Comparison of ENCODE assay signal across 10 cellular contexts in the genomic region with DNA sequence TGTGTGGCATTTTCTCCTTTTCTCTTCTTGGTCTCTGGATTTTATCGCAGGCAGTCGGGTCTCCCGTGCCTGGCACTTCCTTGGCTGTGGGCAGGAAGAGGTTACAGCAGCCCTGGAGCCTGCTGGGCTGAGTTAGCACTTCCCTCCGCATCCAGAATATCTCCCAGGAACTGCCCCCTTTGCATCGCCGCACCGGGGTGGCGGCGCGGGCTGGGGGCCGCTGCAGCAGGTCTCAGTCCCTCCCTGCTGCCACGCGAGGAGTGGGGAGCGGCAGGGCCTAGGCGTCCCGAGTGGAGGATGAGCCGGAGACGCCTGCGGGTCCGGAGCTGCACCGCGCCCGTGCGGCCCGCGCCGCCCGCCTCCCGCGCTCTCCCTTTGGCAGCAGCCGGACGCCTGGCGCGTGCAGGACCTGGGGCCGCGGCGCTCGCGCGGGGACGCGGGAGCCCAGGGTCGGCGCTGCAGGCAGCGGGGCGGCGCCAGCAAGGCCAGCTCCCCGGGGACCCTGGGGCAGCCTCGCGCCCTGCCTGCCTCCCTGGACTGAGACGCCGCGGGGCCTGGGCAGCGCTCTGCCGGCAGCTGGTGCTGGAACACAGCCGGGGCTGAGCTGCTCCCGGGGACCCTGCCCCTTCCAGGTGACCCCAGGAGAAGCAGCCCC.
DNase-seq lines count a peak whose midpoint lies in the region; ATAC-seq and TF ChIP-seq lines count a peak whose summit lies in the region.
"Had no signal": no experiment of that assay in that cellular context is flagged by ENCODE, and none has a peak within 500 bp of the region (broad histone marks: within the 10 kb centered on the region; RNA-seq: fewer than 3 reads in every experiment).

No MANE protein-coding gene starts in this region.

- intact Hi-C loops in lower lobe of right lung (cut with DNase I) = no loop called here
- intact Hi-C loops in posterior vena cava (cut with DNase I) = no loop called here

- H3K4me3 ChIP-seq in lower lobe of right lung (peak overlapping the region; percentile 47), tibial nerve (peak overlapping the region; percentile 19 to 48 (median 26))

- no peak for TF ChIP-seq EP300 in tibial nerve (IDR thresholded peaks at IDR 0.05)

- no peaks in the 10 kb centered on the region for H3K36me3 Mint-ChIP-seq in T-helper 17 cell (ENCODE audit: low read depth)

- TF ChIP-seq CTCF in lower lobe of right lung (IDR thresholded peaks at IDR 0.05) (no peak), tibial nerve (IDR thresholded peaks at IDR 0.05) (no peak)

- DNase-seq in NCI-H748 (lab: John Stamatoyannopoulos, UW; ENCODE audit: unreplicated experiment) = peak; percentile 50
- DNase-seq in NCI-H748 treated with DMSO at 0.1 percent for 48 hours (lab: John Stamatoyannopoulos, UW) = no peak
- no peak for DNase-seq in lower lobe of right lung
- DNase-seq in tibial nerve (ENCODE audit: low spot score in 2 of 2) = no peak
- DNase-seq in posterior vena cava (ENCODE audit: low spot score) = no peak
- DNase-seq in T-helper 17 cell = no peak
- DNase-seq: AML-193, KBM-7 had no signal

- ATAC-seq in lower lobe of right lung (peak; percentile 56 to 63), GM18907 (IDR thresholded peaks at IDR 0.05; ENCODE audit: unreplicated experiment) (no peak), T-helper 17 cell (no peak)

- H3K4me3 Mint-ChIP-seq in T-helper 17 cell = no peak overlapping the region

- H3K27ac ChIP-seq in cingulate gyrus (ENCODE audit: low read depth, low read length) (peak overlapping the region; percentile 10), lower lobe of right lung (no peak overlapping the region), tibial nerve (peak overlapping the region in 1 of 4 donors; percentile 53)

- H3K9me3 ChIP-seq in lower lobe of right lung (no peaks in the 10 kb centered on the region), tibial nerve (peaks cover 0 to 14% (median 0%) of the 10 kb centered on the region in 4 donors), T-helper 17 cell (ENCODE audit: control insufficient read depth, low read length, poor library complexity, severe bottlenecking) (peaks cover 3% of the 10 kb centered on the region)

- WGBS in tibial nerve, 2 donors = 2 to 3% methylated on average over 7 to 8 of the region's 57 CpGs

- H3K36me3 ChIP-seq in lower lobe of right lung (no peaks in the 10 kb centered on the region), tibial nerve (no peaks in the 10 kb centered on the region)

- peaks cover 23% of the 10 kb centered on the region for H3K27me3 Mint-ChIP-seq in T-helper 17 cell

- peaks cover 2% of the 10 kb centered on the region for H3K4me1 Mint-ChIP-seq in T-helper 17 cell

- TF ChIP-seq POLR2A in tibial nerve (IDR thresholded peaks at IDR 0.05) = no peak

- H3K4me1 ChIP-seq in lower lobe of right lung (no peaks in the 10 kb centered on the region), tibial nerve (peaks cover 0 to 12% (median 2%) of the 10 kb centered on the region in 4 donors)

- H3K27me3 ChIP-seq in lower lobe of right lung (ENCODE audit: low read depth) = peaks cover 50% of the 10 kb centered on the region
- peaks cover 0 to 57% of the 10 kb centered on the region in 2 donors for H3K27me3 ChIP-seq in tibial nerve

- no peak overlapping the region for H3K27ac Mint-ChIP-seq in T-helper 17 cell

Comparison
In these comparisons a context has a peak if more than half of its experiments do, and no peak if none do; other contexts are left out.
1. ATAC-seq: peak in lower lobe of right lung (2 of 2); none in GM18907 (single experiment) and T-helper 17 cell (single experiment).